In the genomic region with DNA sequence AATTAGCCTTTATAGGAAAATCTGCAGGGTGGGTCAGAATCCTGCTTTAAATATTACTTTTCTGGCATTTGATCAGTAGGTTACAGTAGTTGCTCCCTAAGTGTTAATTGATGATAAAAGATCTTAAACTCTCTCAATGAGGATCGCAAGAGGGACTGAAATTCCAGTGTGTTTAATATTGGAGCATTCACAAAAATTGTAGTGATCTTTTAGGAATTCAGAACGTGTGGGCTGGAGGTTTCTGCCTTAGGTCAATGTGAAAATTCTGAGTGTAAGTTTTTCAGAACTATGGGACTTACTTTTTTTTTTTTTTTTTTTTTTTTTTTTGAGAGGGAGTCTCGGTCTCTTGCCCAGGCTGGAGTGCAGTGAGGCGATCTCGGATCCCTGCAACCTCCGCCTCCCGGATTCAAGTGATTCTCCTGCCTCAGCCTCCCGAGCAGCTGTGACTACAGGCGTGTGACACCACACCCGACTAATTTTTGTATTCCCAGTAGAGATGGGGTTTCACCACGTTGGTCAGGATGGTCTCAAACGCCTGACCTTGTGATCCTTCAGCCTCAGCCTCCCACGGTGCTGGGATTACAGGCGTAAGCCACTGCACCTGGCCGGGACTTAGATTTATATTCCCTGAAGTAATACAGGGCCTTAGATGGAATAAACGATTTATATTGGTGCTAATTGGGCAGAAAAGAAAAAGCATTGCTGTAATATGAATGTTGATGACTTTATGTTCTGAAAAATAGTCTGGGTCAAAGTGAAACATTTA, we compare ENCODE assay signal across 8 cellular contexts. TPM values are rescaled to one million over a fixed set of nuclear protein-coding genes. Genes with fewer than 3 reads are reported as not detected.
DNase-seq lines count a peak whose midpoint lies in the region; ATAC-seq and TF ChIP-seq lines count a peak whose summit lies in the region.
"Not testable (repeated sequence)": the region's sequence is repeated elsewhere in the genome, so short reads cannot be mapped to it uniquely, and the experiment has no call there.

No MANE protein-coding gene starts in this region.

- not testable (repeated sequence) for H3K4me3 ChIP-seq in CD4-positive, CD25-positive, alpha-beta regulatory T cell (ENCODE audit: low read depth, low read length); skeletal muscle satellite cell (ENCODE audit: low read length)
- peak overlapping the region; percentile 92 for H3K4me3 ChIP-seq in GM06990 (replicated peaks; ENCODE audit: low read depth, low read length)
- peak overlapping the region; percentile 73 for H3K4me3 ChIP-seq in OCI-LY1 (ENCODE audit: low read depth, low read length, poor library complexity, severe bottlenecking)
- peak overlapping the region; percentile 88 for H3K4me3 ChIP-seq in fibroblast of villous mesenchyme (ENCODE audit: low read depth, low read length)

- not testable (repeated sequence) for H2AFZ ChIP-seq in OCI-LY1 (ENCODE audit: low read length)

- not testable (repeated sequence) for H3K27me3 ChIP-seq in CD4-positive, CD25-positive, alpha-beta regulatory T cell (ENCODE audit: control insufficient read depth, insufficient read depth, low read length); GM06990 (replicated peaks; ENCODE audit: control insufficient read depth, insufficient read depth, low read length); OCI-LY1 (ENCODE audit: insufficient read depth, low read length); skeletal muscle satellite cell (ENCODE audit: control insufficient read depth, insufficient read depth, low read length)

- not testable (repeated sequence) for H3K9me3 Mint-ChIP-seq in CD4-positive, CD25-positive, alpha-beta regulatory T cell; activated CD8-positive, alpha-beta T cell treated with anti-CD3 and anti-CD28 coated beads for 36 hours; MCF 10A (ENCODE audit: unreplicated experiment); naive thymus-derived CD8-positive, alpha-beta T cell

- H3K4me1 Mint-ChIP-seq in CD4-positive, CD25-positive, alpha-beta regulatory T cell: peaks cover 14 to 50% (median 34%) of the 10 kb centered on the region in 4 donors
- peaks cover 16% of the 10 kb centered on the region for H3K4me1 Mint-ChIP-seq in activated CD8-positive, alpha-beta T cell treated with anti-CD3 and anti-CD28 coated beads for 36 hours (ENCODE audit: low read depth)
- H3K4me1 Mint-ChIP-seq in MCF 10A (ENCODE audit: insufficient read depth, unreplicated experiment): peaks cover 21% of the 10 kb centered on the region
- peaks cover 23 to 55% (median 44%) of the 10 kb centered on the region in 4 donors for H3K4me1 Mint-ChIP-seq in naive thymus-derived CD8-positive, alpha-beta T cell

- not testable (repeated sequence) for H3K36me3 Mint-ChIP-seq in CD4-positive, CD25-positive, alpha-beta regulatory T cell; activated CD8-positive, alpha-beta T cell treated with anti-CD3 and anti-CD28 coated beads for 36 hours (ENCODE audit: low read depth); naive thymus-derived CD8-positive, alpha-beta T cell
- H3K36me3 Mint-ChIP-seq in MCF 10A (ENCODE audit: insufficient read depth, unreplicated experiment): peaks cover 18% of the 10 kb centered on the region

- H3K4me3 Mint-ChIP-seq in CD4-positive, CD25-positive, alpha-beta regulatory T cell: peak overlapping the region in 3 of 4 donors; percentile 8 to 99 (median 39)
- H3K4me3 Mint-ChIP-seq in activated CD8-positive, alpha-beta T cell treated with anti-CD3 and anti-CD28 coated beads for 36 hours: peak overlapping the region; percentile 88
- peak overlapping the region; percentile 93 for H3K4me3 Mint-ChIP-seq in MCF 10A (ENCODE audit: unreplicated experiment)
- peak overlapping the region in 9 of 10 donors; percentile 2 to 92 (median 35) for H3K4me3 Mint-ChIP-seq in naive thymus-derived CD8-positive, alpha-beta T cell

- H3K9me2 ChIP-seq in OCI-LY1 (ENCODE audit: low read depth, low read length): not testable (repeated sequence)

- H3K9me3 ChIP-seq in CD4-positive, CD25-positive, alpha-beta regulatory T cell (ENCODE audit: control insufficient read depth in 2 of 2, low read length in 2 of 2); OCI-LY1 (ENCODE audit: low read length); skeletal muscle satellite cell (replicated peaks; ENCODE audit: low read length): not testable (repeated sequence)

- H3K4me2 ChIP-seq in OCI-LY1 (ENCODE audit: low read length): peak overlapping the region; percentile 80
- H3K4me2 ChIP-seq in skeletal muscle satellite cell (ENCODE audit: low read length): peak overlapping the region; percentile 100

- peak overlapping the region in 2 of 3 donors; percentile 73 to 91 for H3K27ac Mint-ChIP-seq in CD4-positive, CD25-positive, alpha-beta regulatory T cell
- H3K27ac Mint-ChIP-seq in activated CD8-positive, alpha-beta T cell treated with anti-CD3 and anti-CD28 coated beads for 36 hours; MCF 10A (ENCODE audit: low read depth, unreplicated experiment): not testable (repeated sequence)
- H3K27ac Mint-ChIP-seq in naive thymus-derived CD8-positive, alpha-beta T cell: peak overlapping the region in 3 of 10 donors; percentile 44 to 84 (median 47)

- not testable (repeated sequence) for TF ChIP-seq CTCF in GM06990 (IDR thresholded peaks at IDR 0.05; ENCODE audit: insufficient read depth, low read length, poor library complexity, severe bottlenecking); OCI-LY1 (IDR thresholded peaks at IDR 0.05; ENCODE audit: low read length); activated CD8-positive, alpha-beta T cell treated with anti-CD3 and anti-CD28 coated beads for 36 hours (IDR thresholded peaks at IDR 0.05); MCF 10A (IDR thresholded peaks at IDR 0.05; ENCODE audit: unreplicated experiment); fibroblast of villous mesenchyme (IDR thresholded peaks at IDR 0.05; ENCODE audit: insufficient read depth, low read depth, low read length)

- not testable (repeated sequence) for H3F3A ChIP-seq in OCI-LY1 (ENCODE audit: insufficient read depth, low read length)

- H3K27me3 Mint-ChIP-seq in CD4-positive, CD25-positive, alpha-beta regulatory T cell; activated CD8-positive, alpha-beta T cell treated with anti-CD3 and anti-CD28 coated beads for 36 hours; MCF 10A (ENCODE audit: insufficient read depth, unreplicated experiment); naive thymus-derived CD8-positive, alpha-beta T cell: not testable (repeated sequence)

- H3K9ac ChIP-seq in OCI-LY1 (ENCODE audit: low read length): peak overlapping the region; percentile 47; the same call in 1 of the 2 replicates
- H3K9ac ChIP-seq in skeletal muscle satellite cell (ENCODE audit: low read depth, low read length): not testable (repeated sequence)

- H3K4me1 ChIP-seq in CD4-positive, CD25-positive, alpha-beta regulatory T cell (ENCODE audit: control insufficient read depth, insufficient read depth, low read length, poor library complexity, severe bottlenecking): peaks cover 11% of the 10 kb centered on the region
- H3K4me1 ChIP-seq in OCI-LY1 (ENCODE audit: insufficient read depth, low read length, severe bottlenecking): peaks cover 33% of the 10 kb centered on the region
- H3K4me1 ChIP-seq in skeletal muscle satellite cell (ENCODE audit: control insufficient read depth, insufficient read depth, low read length): peaks cover 14% of the 10 kb centered on the region

- not testable (repeated sequence) for H3K27ac ChIP-seq in CD4-positive, CD25-positive, alpha-beta regulatory T cell (ENCODE audit: insufficient read depth, low read length, poor library complexity, severe bottlenecking); OCI-LY1 (ENCODE audit: low read depth, low read length, poor library complexity, severe bottlenecking)

- not testable (repeated sequence) for H3K36me3 ChIP-seq in CD4-positive, CD25-positive, alpha-beta regulatory T cell (ENCODE audit: control insufficient read depth, insufficient read depth, low read length); GM06990 (ENCODE audit: control insufficient read depth, insufficient read depth, low read length); OCI-LY1 (ENCODE audit: insufficient read depth, low read length); skeletal muscle satellite cell (ENCODE audit: insufficient read depth, low read length)

- BruUV-seq in MCF 10A (replicated peaks; lab: Mats Ljungman, UMichigan): not testable (repeated sequence)

- H4K20me1 ChIP-seq in OCI-LY1 (ENCODE audit: insufficient read depth, low read length): not testable (repeated sequence)

- not testable (repeated sequence) for DNase-seq in CD4-positive, CD25-positive, alpha-beta regulatory T cell; GM06990 (ENCODE audit: extremely low read depth, insufficient read length); activated CD8-positive, alpha-beta T cell treated with anti-CD3 and anti-CD28 coated beads for 36 hours; MCF 10A (ENCODE audit: unreplicated experiment); fibroblast of villous mesenchyme (ENCODE audit: low read depth); naive thymus-derived CD8-positive, alpha-beta T cell

- POLR2A ChIA-PET in activated CD8-positive, alpha-beta T cell treated with anti-CD3 and anti-CD28 coated beads for 36 hours (lab: Charles Lee); MCF 10A (lab: Yijun Ruan, JAX): not testable (repeated sequence)
- POLR2A ChIA-PET in naive thymus-derived CD8-positive, alpha-beta T cell (lab: Charles Lee): interaction anchor here (0.7 kb wide), 1 partner anchor 24 kb away, joined by 4 read pairs; no protein-coding TSS in a partner anchor

- CTCF ChIA-PET in activated CD8-positive, alpha-beta T cell treated with anti-CD3 and anti-CD28 coated beads for 36 hours (lab: Charles Lee); MCF 10A (lab: Yijun Ruan, JAX): not testable (repeated sequence)

- intact Hi-C loops in activated CD8-positive, alpha-beta T cell treated with anti-CD3 and anti-CD28 coated beads for 36 hours (cut with micrococcal nuclease); MCF 10A (cut with micrococcal nuclease): not testable (repeated sequence)

- ATAC-seq in CD4-positive, CD25-positive, alpha-beta regulatory T cell (ENCODE audit: low read depth in 2 of 2); activated CD8-positive, alpha-beta T cell treated with anti-CD3 and anti-CD28 coated beads for 36 hours; naive thymus-derived CD8-positive, alpha-beta T cell: not testable (repeated sequence)

- not testable (repeated sequence) for H3K79me2 ChIP-seq in OCI-LY1 (ENCODE audit: insufficient read depth, low read length)

RNA-seq across cellular contexts. Expression of gene PDXDC1, which starts 2.3 kb away (rescaled TPM):
- total RNA-seq in CD4-positive, CD25-positive, alpha-beta regulatory T cell: 91.2 TPM
- 10 to 100 TPM; 27.4 to 31.7 (median 28.8) TPM for polyA plus RNA-seq in CD4-positive, CD25-positive, alpha-beta regulatory T cell
- total RNA-seq in activated CD8-positive, alpha-beta T cell treated with anti-CD3 and anti-CD28 coated beads for 36 hours: 10 to 100 TPM; 44.6 to 45.0 TPM
- total RNA-seq in MCF 10A (2022) (70.7 and 97.1 TPM in 2 replicates), fibroblast of villous mesenchyme (74.4 and 112 TPM in 2 replicates)
- total RNA-seq in naive thymus-derived CD8-positive, alpha-beta T cell: 10 to 100 TPM; 76.1 to 77.8 TPM
- 10 to 100 TPM; 25.0 to 35.7 (median 28.2) TPM for polyA plus RNA-seq in naive thymus-derived CD8-positive, alpha-beta T cell
- total RNA-seq in skeletal muscle satellite cell (2012; rRNA removed): 40.2 and 43.1 TPM in 2 replicates

RNA-seq across cellular contexts. Expression of gene NPIPA1, which starts 39.9 kb away (rescaled TPM):
- 109 TPM for total RNA-seq in CD4-positive, CD25-positive, alpha-beta regulatory T cell
- 1 to 10 TPM in 3 of 4 donors, under 1 TPM in 1; 0.42 to 2.6 (median 1.5) TPM for polyA plus RNA-seq in CD4-positive, CD25-positive, alpha-beta regulatory T cell
- total RNA-seq in activated CD8-positive, alpha-beta T cell treated with anti-CD3 and anti-CD28 coated beads for 36 hours: 10 to 100 TPM; 76.9 to 77.3 TPM
- 212 and 215 TPM in 2 replicates for total RNA-seq in MCF 10A (2022)
- 30.9 and 39.3 TPM in 2 replicates for total RNA-seq in fibroblast of villous mesenchyme
- total RNA-seq in naive thymus-derived CD8-positive, alpha-beta T cell: 100 to 1,000 TPM; 164 to 180 TPM
- polyA plus RNA-seq in naive thymus-derived CD8-positive, alpha-beta T cell: 1 to 10 TPM in 1 of 3 donors, under 1 TPM in 2; 0.52 to 6.2 (median 0.54) TPM
- total RNA-seq in skeletal muscle satellite cell (2012; rRNA removed): 23.6 and 24.3 TPM in 2 replicates

Comparison
In these comparisons a context has a peak if more than half of its experiments do, and no peak if none do; other contexts are left out.
1. H3K4me3 Mint-ChIP-seq: peak in every context shown above with its lines; median percentile 93 in MCF 10A; 88 in activated CD8-positive, alpha-beta T cell treated with anti-CD3 and anti-CD28 coated beads for 36 hours; 39 in CD4-positive, CD25-positive, alpha-beta regulatory T cell; 35 in naive thymus-derived CD8-positive, alpha-beta T cell.